Comparison of ENCODE assay signal across 15 cellular contexts in genomic region chr6:122809001-122809400, GRCh38. TPM values are rescaled to one million over a fixed set of nuclear protein-coding genes. Genes with fewer than 3 reads are reported as not detected.
DNase-seq lines count a peak whose midpoint lies in the region; ATAC-seq and TF ChIP-seq lines count a peak whose summit lies in the region.
"Had no signal": no experiment of that assay in that cellular context is flagged by ENCODE, and none has a peak within 500 bp of the region (broad histone marks: within the 10 kb centered on the region; RNA-seq: fewer than 3 reads in every experiment).

No MANE protein-coding gene starts in this region.

- H3K36me3 Mint-ChIP-seq in mesothelial cell of epicardium = peaks cover 35% of the 10 kb centered on the region
- no peaks in the 10 kb centered on the region for H3K36me3 Mint-ChIP-seq in T-helper 17 cell (ENCODE audit: low read depth)
- H3K36me3 Mint-ChIP-seq: CD4-positive, alpha-beta memory T cell; IgD-negative memory B cell had no signal

- DNase-seq in SK-MEL-5 (ENCODE audit: low read depth, low spot score) (peak; percentile 88), fibroblast of villous mesenchyme (ENCODE audit: low read depth) (peak; percentile 78), mesothelial cell of epicardium (ENCODE audit: low spot score in 2 of 2, unreplicated experiment in 2 of 2) (no peak), NCI-H1092 (lab: John Stamatoyannopoulos, UW) (no peak), NCI-H1105 treated with DMSO at 0.1 percent for 48 hours (lab: John Stamatoyannopoulos, UW) (no peak), T-helper 17 cell (no peak)
- no peak for DNase-seq in activated CD8-positive, alpha-beta memory T cell treated with anti-CD3 and anti-CD28 coated beads, Interleukin-2, amount 50 U/mL, for 48 hours
- DNase-seq: BE2C; CD4-positive, alpha-beta memory T cell; COR-L47; GF-D8; HCEC 1CT; HFFc6 had no signal

- no peak for ATAC-seq in T-helper 17 cell

- H3K4me1 Mint-ChIP-seq in mesothelial cell of epicardium = peaks cover 18% of the 10 kb centered on the region
- H3K4me1 Mint-ChIP-seq in T-helper 17 cell = no peaks in the 10 kb centered on the region
- H3K4me1 Mint-ChIP-seq: CD4-positive, alpha-beta memory T cell; IgD-negative memory B cell had no signal

- no peaks in the 10 kb centered on the region for H3K9me3 ChIP-seq in T-helper 17 cell (ENCODE audit: control insufficient read depth, low read length, poor library complexity, severe bottlenecking)
- H3K9me3 ChIP-seq: BE2C had no signal

- H3K27ac Mint-ChIP-seq in mesothelial cell of epicardium (peak overlapping the region; percentile 17), T-helper 17 cell (no peak overlapping the region)
- H3K27ac Mint-ChIP-seq: CD4-positive, alpha-beta memory T cell; HFFc6; IgD-negative memory B cell had no signal

- H3K27me3 Mint-ChIP-seq in mesothelial cell of epicardium (ENCODE audit: low read depth) (no peaks in the 10 kb centered on the region), T-helper 17 cell (no peaks in the 10 kb centered on the region)
- H3K27me3 Mint-ChIP-seq: IgD-negative memory B cell had no signal

- in situ Hi-C loops in SK-MEL-5 (cut with HindIII; ENCODE audit: low pct_unique_long_range_greater_than_20kb, low sequenced_read_pairs) = no loop called here

- H3K4me3 Mint-ChIP-seq in mesothelial cell of epicardium = no peak overlapping the region
- no peak overlapping the region for H3K4me3 Mint-ChIP-seq in T-helper 17 cell
- H3K4me3 Mint-ChIP-seq: CD4-positive, alpha-beta memory T cell; HFFc6; IgD-negative memory B cell had no signal

- H3K4me3 ChIP-seq in fibroblast of villous mesenchyme (ENCODE audit: low read depth, low read length) = no peak overlapping the region

- peaks cover 8% of the 10 kb centered on the region for H3K9me3 Mint-ChIP-seq in mesothelial cell of epicardium
- H3K9me3 Mint-ChIP-seq: CD4-positive, alpha-beta memory T cell; HFFc6 had no signal

- TF ChIP-seq CTCF in fibroblast of villous mesenchyme (IDR thresholded peaks at IDR 0.05; ENCODE audit: insufficient read depth, low read depth, low read length) (no peak), mesothelial cell of epicardium (IDR thresholded peaks at IDR 0.05; ENCODE audit: unreplicated experiment) (no peak)

RNA-seq across cellular contexts. Expression of gene SMPDL3A, which starts 19.9 kb away (rescaled TPM):
- total RNA-seq in SK-MEL-5 (2014; rRNA removed; shearing (Covaris generic)) = 59.4 and 60.4 TPM in 2 replicates
- 38.1 and 41.5 TPM in 2 replicates for polyA plus RNA-seq in SK-MEL-5 (2015; cell fraction: cytosol; rRNA removed)
- 19.7 and 20.3 TPM in 2 replicates for polyA plus RNA-seq in SK-MEL-5 (2015; cell fraction: nucleus; rRNA removed)
- total RNA-seq in fibroblast of villous mesenchyme (13.4 and 21.3 TPM in 2 replicates), mesothelial cell of epicardium (55.2 to 58.9 TPM (median 57.3 TPM) in 3 replicates), T-helper 17 cell (under 1 TPM in 1 of 2 donors, not detected in 1; 0.15 TPM)
- total RNA-seq: CD4-positive, alpha-beta memory T cell had no signal
- polyA plus RNA-seq: CD4-positive, alpha-beta memory T cell had no signal

RNA-seq across cellular contexts. Expression of gene FABP7, which starts 29.5 kb away (rescaled TPM):
- total RNA-seq in SK-MEL-5 (2014; rRNA removed; shearing (Covaris generic)) = 200 and 202 TPM in 2 replicates
- 93.4 and 122 TPM in 2 replicates for polyA plus RNA-seq in SK-MEL-5 (2015; cell fraction: cytosol; rRNA removed)
- polyA plus RNA-seq in SK-MEL-5 (2015; cell fraction: nucleus; rRNA removed) = 37.6 and 41.9 TPM in 2 replicates
- total RNA-seq in fibroblast of villous mesenchyme (not detected in 2 replicates), mesothelial cell of epicardium (2.9 to 4.0 TPM (median 3.9 TPM) in 3 replicates), T-helper 17 cell (not detected)
- total RNA-seq: CD4-positive, alpha-beta memory T cell; HFFc6 had no signal
- polyA plus RNA-seq: AG04450; CD4-positive, alpha-beta memory T cell; IgD-negative memory B cell had no signal

Comparison
In these comparisons a context has a peak if more than half of its experiments do, and no peak if none do; other contexts are left out.
1. DNase-seq: peak in SK-MEL-5 (single experiment) and fibroblast of villous mesenchyme (single experiment); none in mesothelial cell of epicardium (0 of 2), NCI-H1092 (single experiment), NCI-H1105 treated with DMSO at 0.1 percent for 48 hours (single experiment), activated CD8-positive, alpha-beta memory T cell treated with anti-CD3 and anti-CD28 coated beads, Interleukin-2, amount 50 U/mL, for 48 hours (single experiment) and T-helper 17 cell (0 of 3).
2. RNA of gene SMPDL3A, which starts 19.9 kb away (total RNA-seq): 59.4 to 60.4 TPM in SK-MEL-5, 55.2 to 58.9 TPM in mesothelial cell of epicardium and 13.4 to 21.3 TPM in fibroblast of villous mesenchyme; 0.15 TPM in T-helper 17 cell; every median in the first group is over 10 times any median in the second.
3. RNA of gene FABP7, which starts 29.5 kb away (total RNA-seq): 200 to 202 TPM in SK-MEL-5; 2.9 to 4.0 TPM in mesothelial cell of epicardium, not detected in fibroblast of villous mesenchyme and not detected in T-helper 17 cell; every median in the first group is over 10 times any median in the second.